ENCODE assay signal across 12 cellular contexts in genomic region chr7:43302211-43302711, GRCh38.
DNase-seq lines count a peak whose midpoint lies in the region; ATAC-seq and TF ChIP-seq lines count a peak whose summit lies in the region.
"Had no signal": no experiment of that assay in that cellular context is flagged by ENCODE, and none has a peak within 500 bp of the region (broad histone marks: within the 10 kb centered on the region; RNA-seq: fewer than 3 reads in every experiment).

No MANE protein-coding gene starts in this region.

- H3K27ac ChIP-seq in SJCRH30 = no peak overlapping the region

- no peaks in the 10 kb centered on the region for H3K9me3 ChIP-seq in SJCRH30 (replicated peaks)

- H3K4me3 ChIP-seq in SJCRH30 = no peak overlapping the region
- no peak overlapping the region for H3K4me3 ChIP-seq in fibroblast of villous mesenchyme (ENCODE audit: low read depth, low read length)

- peaks cover under 1% of the 10 kb centered on the region; the same call in 1 of the 2 replicates for H3K27me3 ChIP-seq in SJCRH30

- no peak for ATAC-seq in HG03108 (IDR thresholded peaks at IDR 0.05; ENCODE audit: unreplicated experiment)

- TF ChIP-seq CTCF in fibroblast of villous mesenchyme (IDR thresholded peaks at IDR 0.05; ENCODE audit: insufficient read depth, low read depth, low read length) = no peak

- DNase-seq in activated T-cell treated with anti-CD3 and anti-CD28 coated beads for 48 hours (ENCODE audit: low read depth) (peak; percentile 27), SJCRH30 (peak; percentile 79 to 82), fibroblast of villous mesenchyme (ENCODE audit: low read depth) (peak; percentile 38), smooth muscle cell of the brain vasculature (ENCODE audit: low read depth, low spot score) (peak; percentile 99), superior temporal gyrus (ENCODE audit: extremely low spot score) (no peak)
- no peak for DNase-seq in activated T-cell treated with anti-CD3 and anti-CD28 coated beads, Interleukin-2, amount 50 U/mL, for 1 hour
- DNase-seq in stimulated activated naive CD4-positive, alpha-beta T cell treated with Interleukin-2 at 50 U/mL for 16 hours (lab: John Stamatoyannopoulos, UW) = no peak
- DNase-seq: activated B cell treated with CpG ODN at 0.5 μM for 24 hours; CD4-positive, CD25-positive, alpha-beta regulatory T cell; effector CD4-positive, alpha-beta T cell; NCI-H2107 had no signal

- peaks cover 15% of the 10 kb centered on the region; the same call in 1 of the 2 replicates for H3K4me1 ChIP-seq in SJCRH30

- no peaks in the 10 kb centered on the region for H3K36me3 ChIP-seq in SJCRH30

Comparison
In these comparisons a context has a peak if more than half of its experiments do, and no peak if none do; other contexts are left out.
1. DNase-seq: peak in activated T-cell treated with anti-CD3 and anti-CD28 coated beads for 48 hours (single experiment), SJCRH30 (2 of 2), fibroblast of villous mesenchyme (single experiment) and smooth muscle cell of the brain vasculature (single experiment); none in activated T-cell treated with anti-CD3 and anti-CD28 coated beads, Interleukin-2, amount 50 U/mL, for 1 hour (single experiment), stimulated activated naive CD4-positive, alpha-beta T cell treated with Interleukin-2 at 50 U/mL for 16 hours (single experiment) and superior temporal gyrus (single experiment).